ENCODE assay signal across 8 cellular contexts in genomic region chr2:207337234-207338219, GRCh38.
DNase-seq lines count a peak whose midpoint lies in the region; ATAC-seq and TF ChIP-seq lines count a peak whose summit lies in the region.

No MANE protein-coding gene starts in this region.

- peak; percentile 49 for ATAC-seq in GM18498 (IDR thresholded peaks at IDR 0.05; ENCODE audit: unreplicated experiment)
- ATAC-seq in GM21717 (IDR thresholded peaks at IDR 0.05; ENCODE audit: unreplicated experiment): peak; percentile 33
- ATAC-seq in PC-3: no peak
- no peak for ATAC-seq in left lobe of liver

- H3K4me1 ChIP-seq in PC-3 (ENCODE audit: insufficient read depth, low read length): peaks cover 35% of the 10 kb centered on the region
- peaks cover 36% of the 10 kb centered on the region for H3K4me1 ChIP-seq in Karpas-422 (ENCODE audit: low read length)

- no peak overlapping the region for H3K4me3 ChIP-seq in PC-3 (ENCODE audit: low read length)
- no peak overlapping the region for H3K4me3 ChIP-seq in fibroblast of the aortic adventitia (ENCODE audit: low read depth, low read length)
- H3K4me3 ChIP-seq in Karpas-422 (ENCODE audit: low read length): no peak overlapping the region

- H3K9me3 ChIP-seq in PC-3 (ENCODE audit: low read length) (no peaks in the 10 kb centered on the region), Karpas-422 (ENCODE audit: low read length) (no peaks in the 10 kb centered on the region)

- H3K79me2 ChIP-seq in PC-3 (ENCODE audit: low read length) (no peaks in the 10 kb centered on the region), Karpas-422 (ENCODE audit: low read length) (no peaks in the 10 kb centered on the region)

- H3K4me2 ChIP-seq in PC-3 (ENCODE audit: low read length) (no peak overlapping the region), Karpas-422 (ENCODE audit: low read depth, low read length, poor library complexity, severe bottlenecking) (no peak overlapping the region)

- no peaks in the 10 kb centered on the region for H3K27me3 ChIP-seq in PC-3 (ENCODE audit: low read length)
- no peaks in the 10 kb centered on the region for H3K27me3 ChIP-seq in Karpas-422 (ENCODE audit: low read length)

- peak; percentile 50 for DNase-seq in PC-3
- DNase-seq in fibroblast of the aortic adventitia (ENCODE audit: low read depth): peak; percentile 58
- no peak for DNase-seq in NOMO-1 treated with dmso at 0.1 percent for 144 hours (lab: John Stamatoyannopoulos, UW; ENCODE audit: unreplicated experiment)
- DNase-seq in AG08395 (ENCODE audit: low spot score): no peak
- no peak for DNase-seq in Karpas-422
- no peak for DNase-seq in left lobe of liver (ENCODE audit: low spot score)

- intact Hi-C loops in PC-3 (cut with micrococcal nuclease): loop anchor here (10.0 kb wide), 1 partner anchor 533 kb away; no protein-coding TSS in a partner anchor

- no TSS peak for BruUV-seq in PC-3 (replicated peaks; lab: Mats Ljungman, UMichigan)

- H3K27ac ChIP-seq in PC-3 (ENCODE audit: low read length): no peak overlapping the region
- no peak overlapping the region for H3K27ac ChIP-seq in Karpas-422 (ENCODE audit: low read length)

- POLR2A ChIA-PET in PC-3 (lab: Charles Lee; ENCODE audit: unreplicated experiment): no interaction called here

- H3K9ac ChIP-seq in PC-3 (ENCODE audit: low read length) (no peak overlapping the region), Karpas-422 (ENCODE audit: low read length) (no peak overlapping the region)

- H3K36me3 ChIP-seq in PC-3 (ENCODE audit: low read depth, low read length): no peaks in the 10 kb centered on the region
- H3K36me3 ChIP-seq in Karpas-422 (ENCODE audit: insufficient read depth, low read length): no peaks in the 10 kb centered on the region

- CTCF ChIA-PET in PC-3 (lab: Charles Lee): no interaction called here

- no peak for TF ChIP-seq CTCF in PC-3 (conservative IDR thresholded peaks at IDR 0.05; ENCODE audit: low read depth, low read length)
- TF ChIP-seq CTCF in fibroblast of the aortic adventitia (IDR thresholded peaks at IDR 0.05; ENCODE audit: insufficient read depth, low read length): no peak

- H4K20me1 ChIP-seq in PC-3 (ENCODE audit: low read length) (no peaks in the 10 kb centered on the region), Karpas-422 (ENCODE audit: insufficient read depth, low read depth, low read length) (no peaks in the 10 kb centered on the region)

- peaks cover 7% of the 10 kb centered on the region for H3F3A ChIP-seq in PC-3 (ENCODE audit: low read length, unreplicated experiment)

- H3K9me2 ChIP-seq in PC-3 (replicated peaks; ENCODE audit: low read length) (no peaks in the 10 kb centered on the region), Karpas-422 (replicated peaks; ENCODE audit: insufficient read depth, low read length) (no peaks in the 10 kb centered on the region)

- H2AFZ ChIP-seq in PC-3 (ENCODE audit: low read length) (no peak overlapping the region), Karpas-422 (ENCODE audit: low read length) (no peak overlapping the region; the same call in 1 of the 2 replicates)

Comparison
In these comparisons a context has a peak if more than half of its experiments do, and no peak if none do; other contexts are left out.
1. ATAC-seq: peak in GM18498 (single experiment) and GM21717 (single experiment); none in PC-3 (single experiment) and left lobe of liver (single experiment).
2. DNase-seq: peak in PC-3 (single experiment) and fibroblast of the aortic adventitia (single experiment); none in NOMO-1 treated with dmso at 0.1 percent for 144 hours (single experiment), AG08395 (single experiment), Karpas-422 (single experiment) and left lobe of liver (single experiment).